Comparison of ENCODE assay signal across 14 cellular contexts in genomic region chr14:92973798-92974372, GRCh38. TPM values are rescaled to one million over a fixed set of nuclear protein-coding genes. Genes with fewer than 3 reads are reported as not detected.
DNase-seq lines count a peak whose midpoint lies in the region; ATAC-seq and TF ChIP-seq lines count a peak whose summit lies in the region.
"Had no signal": no experiment of that assay in that cellular context is flagged by ENCODE, and none has a peak within 500 bp of the region (broad histone marks: within the 10 kb centered on the region; RNA-seq: fewer than 3 reads in every experiment).

No MANE protein-coding gene starts in this region.

- ATAC-seq in natural killer cell treated with Interleukin-12 subunit alpha and Interleukin-12 subunit beta and Interleukin-15 and Interleukin-18, amount 100 ng/mL, for 72 hours: no peak

- no peaks in the 10 kb centered on the region for H3K27me3 Mint-ChIP-seq in MCF 10A (ENCODE audit: insufficient read depth, unreplicated experiment)
- no peaks in the 10 kb centered on the region for H3K27me3 Mint-ChIP-seq in T-helper 2 cell treated with Interferon-gamma antibody and Interleukin-4, amounts not matched to agents 5 μg/mL and 100 μg/mL, for 36 hours (ENCODE audit: low read depth)
- H3K27me3 Mint-ChIP-seq in natural killer cell treated with Interleukin-12 subunit alpha and Interleukin-12 subunit beta and Interleukin-15 and Interleukin-18, amount 100 ng/mL, for 72 hours: no peaks in the 10 kb centered on the region
- H3K27me3 Mint-ChIP-seq: activated CD4-positive, alpha-beta T cell treated with anti-CD3 and anti-CD28 coated beads, Interleukin-2, amount 10 ng/mL, durations not matched to agents 24 days and 14 days; naive B cell had no signal

- BruUV-seq in MCF 10A (replicated peaks; lab: Mats Ljungman, UMichigan) (no TSS peak), mammary epithelial cell (replicated peaks; lab: Mats Ljungman, UMichigan) (no TSS peak)

- H3K36me3 Mint-ChIP-seq in MCF 10A (ENCODE audit: insufficient read depth, unreplicated experiment): peaks cover 29% of the 10 kb centered on the region
- peaks cover 43% of the 10 kb centered on the region for H3K36me3 Mint-ChIP-seq in T-helper 2 cell treated with Interferon-gamma antibody and Interleukin-4, amounts not matched to agents 5 μg/mL and 100 μg/mL, for 36 hours (ENCODE audit: low read depth)
- H3K36me3 Mint-ChIP-seq in natural killer cell treated with Interleukin-12 subunit alpha and Interleukin-12 subunit beta and Interleukin-15 and Interleukin-18, amount 100 ng/mL, for 72 hours: peaks cover 27% of the 10 kb centered on the region

- H3K27ac Mint-ChIP-seq in MCF 10A (ENCODE audit: low read depth, unreplicated experiment): peak overlapping the region; percentile 92
- H3K27ac Mint-ChIP-seq in T-helper 2 cell treated with Interferon-gamma antibody and Interleukin-4, amounts not matched to agents 5 μg/mL and 100 μg/mL, for 36 hours: no peak overlapping the region
- H3K27ac Mint-ChIP-seq in natural killer cell treated with Interleukin-12 subunit alpha and Interleukin-12 subunit beta and Interleukin-15 and Interleukin-18, amount 100 ng/mL, for 72 hours: no peak overlapping the region
- H3K27ac Mint-ChIP-seq: activated CD4-positive, alpha-beta T cell treated with anti-CD3 and anti-CD28 coated beads, Interleukin-2, amount 10 ng/mL, durations not matched to agents 24 days and 14 days had no signal

- POLR2A ChIA-PET in MCF 10A (lab: Yijun Ruan, JAX): no interaction called here

- peak; percentile 27 for DNase-seq in MCF 10A (ENCODE audit: unreplicated experiment)
- no peak for DNase-seq in mammary epithelial cell
- peak; percentile 18 for DNase-seq in fibroblast of the conjunctiva (ENCODE audit: low read depth)
- DNase-seq in T-helper 2 cell treated with Interferon-gamma antibody and Interleukin-4, amounts not matched to agents 5 μg/mL and 100 μg/mL, for 36 hours (ENCODE audit: low spot score): no peak
- no peak for DNase-seq in DMS114 treated with DMSO at 0.1 percent for 48 hours (lab: John Stamatoyannopoulos, UW; ENCODE audit: unreplicated experiment)
- no peak for DNase-seq in kidney glomerular epithelial cell (lab: John Stamatoyannopoulos, UW)
- no peak for DNase-seq in natural killer cell treated with Interleukin-12 subunit alpha and Interleukin-12 subunit beta and Interleukin-15 and Interleukin-18, amount 100 ng/mL, for 72 hours (ENCODE audit: low spot score)
- DNase-seq: ACHN, naive B cell, NCI-H2171 had no signal

- peaks cover 11% of the 10 kb centered on the region for H3K4me1 ChIP-seq in mammary epithelial cell (ENCODE audit: insufficient read depth, low read length)
- peaks cover 30% of the 10 kb centered on the region for H3K4me1 ChIP-seq in muscle layer of colon (ENCODE audit: insufficient read depth, low read length)

- no peak overlapping the region for H3K4me3 ChIP-seq in mammary epithelial cell (replicated peaks in 1 of 3; ENCODE audit: insufficient read depth in 1 of 3, low read depth in 2 of 3, low read length in 3 of 3)
- H3K4me3 ChIP-seq in muscle layer of colon (ENCODE audit: low read depth in 1 of 2, low read length in 2 of 2): no peak overlapping the region
- H3K4me3 ChIP-seq: body of pancreas, testis had no signal

- peaks cover 8% of the 10 kb centered on the region for H3K9me3 Mint-ChIP-seq in MCF 10A (ENCODE audit: unreplicated experiment)
- peaks cover 36% of the 10 kb centered on the region for H3K9me3 Mint-ChIP-seq in T-helper 2 cell treated with Interferon-gamma antibody and Interleukin-4, amounts not matched to agents 5 μg/mL and 100 μg/mL, for 36 hours
- H3K9me3 Mint-ChIP-seq in natural killer cell treated with Interleukin-12 subunit alpha and Interleukin-12 subunit beta and Interleukin-15 and Interleukin-18, amount 100 ng/mL, for 72 hours: peaks cover 16% of the 10 kb centered on the region

- peaks cover 1% of the 10 kb centered on the region for H3K9me3 ChIP-seq in mammary epithelial cell (replicated peaks; ENCODE audit: insufficient read depth, low read length)
- no peaks in the 10 kb centered on the region for H3K9me3 ChIP-seq in muscle layer of colon (ENCODE audit: low read length)
- H3K9me3 ChIP-seq: testis had no signal

- H3K9ac ChIP-seq in mammary epithelial cell (ENCODE audit: insufficient read depth, low read length) (no peak overlapping the region), muscle layer of colon (ENCODE audit: low read length) (no peak overlapping the region)

- CTCF ChIA-PET in MCF 10A (lab: Yijun Ruan, JAX): interaction anchor here (0.6 to 2.2 kb wide), 7 partner anchors 12 to 164 kb away, joined by 3 to 8 read pairs (median 3); no protein-coding TSS in a partner anchor
- CTCF ChIA-PET in mammary epithelial cell (lab: Charles Lee; ENCODE audit: low non-redundant PET): interaction anchor here (0.6 to 0.8 kb wide), 2 partner anchors 140 to 912 kb away, joined by 3 to 6 read pairs; no protein-coding TSS in a partner anchor

- peaks cover 19% of the 10 kb centered on the region for H3K4me1 Mint-ChIP-seq in MCF 10A (ENCODE audit: insufficient read depth, unreplicated experiment)
- H3K4me1 Mint-ChIP-seq in T-helper 2 cell treated with Interferon-gamma antibody and Interleukin-4, amounts not matched to agents 5 μg/mL and 100 μg/mL, for 36 hours (ENCODE audit: low read depth): no peaks in the 10 kb centered on the region
- peaks cover 6 to 31% of the 10 kb centered on the region in 2 donors for H3K4me1 Mint-ChIP-seq in natural killer cell treated with Interleukin-12 subunit alpha and Interleukin-12 subunit beta and Interleukin-15 and Interleukin-18, amount 100 ng/mL, for 72 hours (ENCODE audit: low read depth in 2 of 2)
- H3K4me1 Mint-ChIP-seq: activated CD4-positive, alpha-beta T cell treated with anti-CD3 and anti-CD28 coated beads, Interleukin-2, amount 10 ng/mL, durations not matched to agents 24 days and 14 days had no signal

- WGBS in mammary epithelial cell (ENCODE audit: low coverage, missing lambda C conversion rate): 43% methylated on average over 6 of the region's 9 CpGs

- H3K79me2 ChIP-seq in mammary epithelial cell (ENCODE audit: insufficient read depth, low read length): peaks cover 29% of the 10 kb centered on the region

- intact Hi-C loops in MCF 10A (cut with micrococcal nuclease) (loop anchor here (1.0 to 5.0 kb wide), 4 partner anchors 68 to 165 kb away; no protein-coding TSS in a partner anchor), mammary epithelial cell (cut with micrococcal nuclease) (loop anchor here (1.0 to 5.0 kb wide), 2 partner anchors 139 to 163 kb away; no protein-coding TSS in a partner anchor)

- H3K4me2 ChIP-seq in mammary epithelial cell (ENCODE audit: insufficient read depth, low read depth, low read length): no peak overlapping the region

- no peaks in the 10 kb centered on the region for H3K36me3 ChIP-seq in mammary epithelial cell (ENCODE audit: insufficient read depth, low read length)
- H3K36me3 ChIP-seq in muscle layer of colon (ENCODE audit: insufficient read depth, low read length): no peaks in the 10 kb centered on the region

- H3K27ac ChIP-seq in mammary epithelial cell (ENCODE audit: insufficient read depth, low read depth, low read length) (no peak overlapping the region), muscle layer of colon (ENCODE audit: low read depth, low read length) (peak overlapping the region; percentile 60)
- H3K27ac ChIP-seq: body of pancreas had no signal

- H2AFZ ChIP-seq in mammary epithelial cell (ENCODE audit: low read depth, low read length): no peak overlapping the region

- dilution Hi-C loops in mammary epithelial cell (cut with HindIII; ENCODE audit: low sequenced_read_pairs): no loop called here

- no peaks in the 10 kb centered on the region for H4K20me1 ChIP-seq in mammary epithelial cell (ENCODE audit: insufficient read depth, low read length)

- in situ Hi-C loops in mammary epithelial cell (cut with MboI; ENCODE audit: low sequenced_read_pairs in 2 of 2): loop anchor here in 1 of 2 donors (25.0 kb wide), 1 partner anchor 138 kb away; the partner anchor contains the start of gene ITPK1

- H3K4me3 Mint-ChIP-seq in MCF 10A (ENCODE audit: unreplicated experiment): no peak overlapping the region
- no peak overlapping the region for H3K4me3 Mint-ChIP-seq in T-helper 2 cell treated with Interferon-gamma antibody and Interleukin-4, amounts not matched to agents 5 μg/mL and 100 μg/mL, for 36 hours
- no peak overlapping the region for H3K4me3 Mint-ChIP-seq in natural killer cell treated with Interleukin-12 subunit alpha and Interleukin-12 subunit beta and Interleukin-15 and Interleukin-18, amount 100 ng/mL, for 72 hours
- H3K4me3 Mint-ChIP-seq: activated CD4-positive, alpha-beta T cell treated with anti-CD3 and anti-CD28 coated beads, Interleukin-2, amount 10 ng/mL, durations not matched to agents 24 days and 14 days; naive B cell had no signal

- TF ChIP-seq CTCF in MCF 10A (IDR thresholded peaks at IDR 0.05; ENCODE audit: unreplicated experiment) (no peak), mammary epithelial cell (conservative IDR thresholded peaks at IDR 0.05 in 1 of 2, IDR thresholded peaks at IDR 0.05 in 1 of 2; ENCODE audit: extremely low read depth in 1 of 2, insufficient read depth in 1 of 2, low read depth in 1 of 2, low read length in 2 of 2) (no peak)

- H3K27me3 ChIP-seq in mammary epithelial cell (ENCODE audit: insufficient read depth, low read length) (no peaks in the 10 kb centered on the region), muscle layer of colon (ENCODE audit: control insufficient read depth in 1 of 2, insufficient read depth in 2 of 2, low read length in 2 of 2) (no peaks in the 10 kb centered on the region)
- H3K27me3 ChIP-seq: body of pancreas, testis had no signal

RNA-seq across cellular contexts. Expression of gene CHGA, which starts 50.9 kb away (rescaled TPM):
- total RNA-seq in MCF 10A (2022) (0.35 TPM in 1 of 2 replicates, not detected in the other), mammary epithelial cell (under 1 TPM; 0.33 to 0.52 TPM)
- not detected for polyA plus RNA-seq in mammary epithelial cell
- polyA minus RNA-seq in mammary epithelial cell: not detected
- total RNA-seq in natural killer cell treated with Interleukin-12 subunit alpha and Interleukin-12 subunit beta and Interleukin-15 and Interleukin-18, amount 100 ng/mL, for 72 hours: not detected
- total RNA-seq: activated CD4-positive, alpha-beta T cell treated with anti-CD3 and anti-CD28 coated beads, Interleukin-2, amount 10 ng/mL, durations not matched to agents 24 days and 14 days had no signal

Comparison
In these comparisons a context has a peak if more than half of its experiments do, and no peak if none do; other contexts are left out.
1. DNase-seq: peak in MCF 10A (single experiment) and fibroblast of the conjunctiva (single experiment); none in mammary epithelial cell (single experiment), T-helper 2 cell treated with Interferon-gamma antibody and Interleukin-4, amounts not matched to agents 5 μg/mL and 100 μg/mL, for 36 hours (single experiment), DMS114 treated with DMSO at 0.1 percent for 48 hours (single experiment), kidney glomerular epithelial cell (single experiment) and natural killer cell treated with Interleukin-12 subunit alpha and Interleukin-12 subunit beta and Interleukin-15 and Interleukin-18, amount 100 ng/mL, for 72 hours (single experiment).